In the genomic region with DNA sequence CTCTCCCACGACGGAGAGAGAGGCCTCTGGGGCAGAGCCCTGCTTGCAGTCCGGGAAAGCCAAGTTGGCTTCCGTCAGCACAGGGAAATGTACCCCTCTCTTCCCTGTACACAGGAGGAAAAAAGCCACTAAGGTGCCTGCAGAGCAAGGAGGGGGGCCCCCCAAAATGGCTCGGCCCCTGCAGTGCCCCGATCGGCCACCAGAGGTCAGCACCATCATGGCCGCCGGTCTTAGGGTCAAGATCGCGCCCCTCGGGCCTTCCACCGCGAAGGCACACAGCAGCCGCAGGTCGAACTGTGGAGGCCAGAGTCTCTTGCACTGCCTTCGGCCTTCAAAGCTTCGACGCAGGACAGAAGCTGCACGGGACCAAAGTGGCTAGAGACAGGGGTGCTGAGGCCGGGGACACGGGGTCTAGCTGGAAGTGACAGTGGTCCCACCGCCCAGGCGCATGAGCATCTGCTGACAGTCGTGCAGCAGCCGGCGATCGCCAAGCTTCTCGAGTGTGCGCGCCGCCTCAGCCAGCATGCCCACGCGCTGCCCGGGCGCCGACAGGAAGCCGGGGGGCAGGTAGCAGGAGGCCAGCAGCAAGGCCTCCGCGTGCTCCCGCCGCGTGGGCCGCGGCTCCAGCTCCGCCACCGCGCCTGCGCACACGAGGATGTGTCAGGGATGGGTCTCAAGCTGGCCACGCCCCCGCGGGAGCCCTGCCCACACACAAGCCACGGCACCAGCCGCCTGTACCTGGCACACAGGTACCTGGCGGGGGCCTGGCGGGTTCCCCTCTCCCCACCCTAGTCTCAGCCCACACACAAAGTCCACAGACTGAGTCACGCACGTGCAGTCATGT, we compare ENCODE assay signal across 1 cellular context.
A peak's percentile ranks its signal among the peaks of the same experiment; 100 is the strongest.
TF ChIP-seq lines count a peak whose summit lies in the region.

No MANE protein-coding gene starts in this region.

TF ChIP-seq in IMR-90, 13 proteins besides CTCF, POLR2A, EP300 and RAD21 (continued from another document):
- no peak for TF ChIP-seq USF2 (IDR thresholded peaks at IDR 0.05; ENCODE audit: low read depth, low read length)
- peak; percentile 42; the same call in 1 of the 2 replicates for TF ChIP-seq MAZ (IDR thresholded peaks at IDR 0.05; ENCODE audit: borderline replicate concordance, low read depth, low read length)
- TF ChIP-seq SMC3 (IDR thresholded peaks at IDR 0.05; ENCODE audit: low read depth, low read length) = peak; percentile 73
